In the genomic region with DNA sequence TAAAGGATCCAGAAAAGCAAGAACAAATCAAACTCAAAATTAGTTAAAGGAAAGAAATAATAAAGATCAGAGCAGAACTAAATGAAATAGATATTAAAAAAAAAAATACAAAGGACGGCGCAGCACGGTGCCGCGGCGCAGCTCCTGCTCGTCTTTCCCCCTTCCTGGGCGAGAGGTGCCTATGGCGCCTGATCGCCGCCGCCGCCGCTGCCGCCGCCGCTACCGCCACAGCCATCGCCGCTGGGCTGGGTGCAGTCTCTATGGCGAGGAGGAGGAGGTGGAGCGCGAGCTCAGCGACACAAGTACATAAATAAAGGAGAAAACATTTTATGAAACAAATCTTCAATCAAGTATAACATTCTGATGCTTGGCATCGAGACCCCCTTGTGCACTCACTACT, we compare ENCODE assay signal across 1 cellular context.
TF ChIP-seq lines count a peak whose summit lies in the region.

No MANE protein-coding gene starts in this region.

TF ChIP-seq in GM23338, 12 proteins besides CTCF, POLR2A, EP300 and RAD21 (continued from another document):
- TF ChIP-seq ZNF331 (CRISPR knock-in tag; IDR thresholded peaks at IDR 0.05; ENCODE audit: low read depth) (no peak), NANOG (IDR thresholded peaks at IDR 0.05; ENCODE audit: borderline replicate concordance) (no peak)
- TF ChIP-seq, protein P1, sequence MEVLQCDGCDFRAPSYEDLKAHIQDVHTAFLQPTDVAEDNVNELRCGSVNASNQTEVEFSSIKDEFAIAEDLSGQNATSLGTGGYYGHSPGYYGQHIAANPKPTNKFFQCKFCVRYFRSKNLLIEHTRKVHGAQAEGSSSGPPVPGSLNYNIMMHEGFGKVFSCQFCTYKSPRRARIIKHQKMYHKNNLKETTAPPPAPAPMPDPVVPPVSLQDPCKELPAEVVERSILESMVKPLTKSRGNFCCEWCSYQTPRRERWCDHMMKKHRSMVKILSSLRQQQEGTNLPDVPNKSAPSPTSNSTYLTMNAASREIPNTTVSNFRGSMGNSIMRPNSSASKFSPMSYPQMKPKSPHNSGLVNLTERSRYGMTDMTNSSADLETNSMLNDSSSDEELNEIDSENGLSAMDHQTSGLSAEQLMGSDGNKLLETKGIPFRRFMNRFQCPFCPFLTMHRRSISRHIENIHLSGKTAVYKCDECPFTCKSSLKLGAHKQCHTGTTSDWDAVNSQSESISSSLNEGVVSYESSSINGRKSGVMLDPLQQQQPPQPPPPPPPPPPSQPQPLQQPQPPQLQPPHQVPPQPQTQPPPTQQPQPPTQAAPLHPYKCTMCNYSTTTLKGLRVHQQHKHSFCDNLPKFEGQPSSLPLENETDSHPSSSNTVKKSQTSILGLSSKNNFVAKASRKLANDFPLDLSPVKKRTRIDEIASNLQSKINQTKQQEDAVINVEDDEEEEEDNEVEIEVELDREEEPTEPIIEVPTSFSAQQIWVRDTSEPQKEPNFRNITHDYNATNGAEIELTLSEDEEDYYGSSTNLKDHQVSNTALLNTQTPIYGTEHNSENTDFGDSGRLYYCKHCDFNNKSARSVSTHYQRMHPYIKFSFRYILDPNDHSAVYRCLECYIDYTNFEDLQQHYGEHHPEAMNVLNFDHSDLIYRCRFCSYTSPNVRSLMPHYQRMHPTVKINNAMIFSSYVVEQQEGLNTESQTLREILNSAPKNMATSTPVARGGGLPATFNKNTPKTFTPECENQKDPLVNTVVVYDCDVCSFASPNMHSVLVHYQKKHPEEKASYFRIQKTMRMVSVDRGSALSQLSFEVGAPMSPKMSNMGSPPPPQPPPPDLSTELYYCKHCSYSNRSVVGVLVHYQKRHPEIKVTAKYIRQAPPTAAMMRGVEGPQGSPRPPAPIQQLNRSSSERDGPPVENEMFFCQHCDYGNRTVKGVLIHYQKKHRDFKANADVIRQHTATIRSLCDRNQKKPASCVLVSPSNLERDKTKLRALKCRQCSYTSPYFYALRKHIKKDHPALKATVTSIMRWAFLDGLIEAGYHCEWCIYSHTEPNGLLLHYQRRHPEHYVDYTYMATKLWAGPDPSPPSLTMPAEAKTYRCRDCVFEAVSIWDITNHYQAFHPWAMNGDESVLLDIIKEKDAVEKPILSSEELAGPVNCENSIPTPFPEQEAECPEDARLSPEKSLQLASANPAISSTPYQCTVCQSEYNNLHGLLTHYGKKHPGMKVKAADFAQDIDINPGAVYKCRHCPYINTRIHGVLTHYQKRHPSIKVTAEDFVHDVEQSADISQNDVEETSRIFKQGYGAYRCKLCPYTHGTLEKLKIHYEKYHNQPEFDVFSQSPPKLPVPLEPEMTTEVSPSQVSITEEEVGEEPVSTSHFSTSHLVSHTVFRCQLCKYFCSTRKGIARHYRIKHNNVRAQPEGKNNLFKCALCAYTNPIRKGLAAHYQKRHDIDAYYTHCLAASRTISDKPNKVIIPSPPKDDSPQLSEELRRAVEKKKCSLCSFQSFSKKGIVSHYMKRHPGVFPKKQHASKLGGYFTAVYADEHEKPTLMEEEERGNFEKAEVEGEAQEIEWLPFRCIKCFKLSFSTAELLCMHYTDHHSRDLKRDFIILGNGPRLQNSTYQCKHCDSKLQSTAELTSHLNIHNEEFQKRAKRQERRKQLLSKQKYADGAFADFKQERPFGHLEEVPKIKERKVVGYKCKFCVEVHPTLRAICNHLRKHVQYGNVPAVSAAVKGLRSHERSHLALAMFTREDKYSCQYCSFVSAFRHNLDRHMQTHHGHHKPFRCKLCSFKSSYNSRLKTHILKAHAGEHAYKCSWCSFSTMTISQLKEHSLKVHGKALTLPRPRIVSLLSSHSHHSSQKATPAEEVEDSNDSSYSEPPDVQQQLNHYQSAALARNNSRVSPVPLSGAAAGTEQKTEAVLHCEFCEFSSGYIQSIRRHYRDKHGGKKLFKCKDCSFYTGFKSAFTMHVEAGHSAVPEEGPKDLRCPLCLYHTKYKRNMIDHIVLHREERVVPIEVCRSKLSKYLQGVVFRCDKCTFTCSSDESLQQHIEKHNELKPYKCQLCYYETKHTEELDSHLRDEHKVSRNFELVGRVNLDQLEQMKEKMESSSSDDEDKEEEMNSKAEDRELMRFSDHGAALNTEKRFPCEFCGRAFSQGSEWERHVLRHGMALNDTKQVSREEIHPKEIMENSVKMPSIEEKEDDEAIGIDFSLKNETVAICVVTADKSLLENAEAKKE (CRISPR knock-in tag; IDR thresholded peaks at IDR 0.05) = no peak
